ENCODE assay signal across 27 cellular contexts in genomic region chr2:201852462-201852861, GRCh38. TPM values are rescaled to one million over a fixed set of nuclear protein-coding genes. Genes with fewer than 3 reads are reported as not detected.
DNase-seq lines count a peak whose midpoint lies in the region; TF ChIP-seq lines count a peak whose summit lies in the region.
"Had no signal": no experiment of that assay in that cellular context is flagged by ENCODE, and none has a peak within 500 bp of the region (broad histone marks: within the 10 kb centered on the region; RNA-seq: fewer than 3 reads in every experiment).

No MANE protein-coding gene starts in this region.

- H3K36me3 Mint-ChIP-seq in HFFc6 (ENCODE audit: low read depth) (peaks cover 46% of the 10 kb centered on the region), mesothelial cell of epicardium (peaks cover 3% of the 10 kb centered on the region)
- H3K36me3 Mint-ChIP-seq in activated naive CD4-positive, alpha-beta T cell treated with anti-CD3 and anti-CD28 coated beads, Interleukin-2, amount 10 ng/mL, durations not matched to agents 7 days and 5 days, result no peaks in the 10 kb centered on the region
- H3K36me3 Mint-ChIP-seq: activated CD8-positive, alpha-beta memory T cell treated with anti-CD3 and anti-CD28 coated beads, Interleukin-2, amount 10 ng/mL, durations not matched to agents 7 days and 5 days; naive thymus-derived CD8-positive, alpha-beta T cell; stimulated activated memory B cell treated with anti-CD40 and anti-IgM and Interleukin-4, amounts not matched to agents 10 μg/mL and 1 μg/mL and 100 μg/mL, for 72 hours; T-cell had no signal

- H3K27ac ChIP-seq in ACC112 (ENCODE audit: low read depth, low read length), result peak overlapping the region; percentile 86
- H3K27ac ChIP-seq: adrenal gland; BLaER1 treated with 17β-estradiol and CSF1 and Interleukin-3, amounts not matched to agents 10 nM and 100 nM; Peyer's patch; suprapubic skin; upper lobe of right lung had no signal

- H3K36me3 ChIP-seq in ACC112 (ENCODE audit: insufficient read depth, low read length), result no peaks in the 10 kb centered on the region
- H3K36me3 ChIP-seq: adrenal gland; BLaER1 treated with 17β-estradiol and CSF1 and Interleukin-3, amounts not matched to agents 10 nM and 100 nM; Peyer's patch; suprapubic skin; upper lobe of right lung had no signal

- H3K27me3 Mint-ChIP-seq in HFFc6 (ENCODE audit: insufficient read depth) (no peaks in the 10 kb centered on the region; the same call in 1 of the 2 replicates), mesothelial cell of epicardium (ENCODE audit: low read depth) (no peaks in the 10 kb centered on the region)
- peaks cover 11% of the 10 kb centered on the region for H3K27me3 Mint-ChIP-seq in activated naive CD4-positive, alpha-beta T cell treated with anti-CD3 and anti-CD28 coated beads, Interleukin-2, amount 10 ng/mL, durations not matched to agents 7 days and 5 days

- H3K4me1 Mint-ChIP-seq in HFFc6 (ENCODE audit: low read depth), result peaks cover 64% of the 10 kb centered on the region
- peaks cover 6% of the 10 kb centered on the region for H3K4me1 Mint-ChIP-seq in mesothelial cell of epicardium
- H3K4me1 Mint-ChIP-seq in activated naive CD4-positive, alpha-beta T cell treated with anti-CD3 and anti-CD28 coated beads, Interleukin-2, amount 10 ng/mL, durations not matched to agents 7 days and 5 days, result no peaks in the 10 kb centered on the region
- H3K4me1 Mint-ChIP-seq: activated B cell treated with CpG ODN at 0.5 μM for 24 hours; activated CD8-positive, alpha-beta memory T cell treated with anti-CD3 and anti-CD28 coated beads, Interleukin-2, amount 10 ng/mL, durations not matched to agents 7 days and 5 days; naive thymus-derived CD8-positive, alpha-beta T cell; stimulated activated memory B cell treated with anti-CD40 and anti-IgM and Interleukin-4, amounts not matched to agents 10 μg/mL and 1 μg/mL and 100 μg/mL, for 72 hours; T-cell had no signal

- H3K4me1 ChIP-seq in ACC112 (ENCODE audit: control insufficient read depth, insufficient read depth, low read length, unreplicated experiment), result peaks cover 34% of the 10 kb centered on the region
- H3K4me1 ChIP-seq: adrenal gland; BLaER1 treated with 17β-estradiol and CSF1 and Interleukin-3, amounts not matched to agents 10 nM and 100 nM; Peyer's patch; suprapubic skin; upper lobe of right lung had no signal

- H3K9me3 Mint-ChIP-seq in HFFc6, result no peaks in the 10 kb centered on the region
- H3K9me3 Mint-ChIP-seq in mesothelial cell of epicardium, result no peaks in the 10 kb centered on the region
- no peaks in the 10 kb centered on the region for H3K9me3 Mint-ChIP-seq in activated naive CD4-positive, alpha-beta T cell treated with anti-CD3 and anti-CD28 coated beads, Interleukin-2, amount 10 ng/mL, durations not matched to agents 7 days and 5 days
- H3K9me3 Mint-ChIP-seq: activated B cell treated with CpG ODN at 0.5 μM for 24 hours; dendritic cell treated with granulocyte-macrophage colony-stimulating factor and Interleukin-4, amounts not matched to agents 40 ng/mL and 50 ng/mL, for 4 days; naive thymus-derived CD8-positive, alpha-beta T cell; stimulated activated memory B cell treated with anti-CD40 and anti-IgM and Interleukin-4, amounts not matched to agents 10 μg/mL and 1 μg/mL and 100 μg/mL, for 72 hours; T-cell had no signal

- H3K79me2 ChIP-seq in ACC112 (ENCODE audit: control insufficient read depth, insufficient read depth, low read length, unreplicated experiment), result no peaks in the 10 kb centered on the region

- DNase-seq in HFFc6 (no peak), astrocyte of the hippocampus (ENCODE audit: low read depth, low spot score) (peak; percentile 56), mesothelial cell of epicardium (ENCODE audit: low spot score in 2 of 2, unreplicated experiment in 2 of 2) (no peak), DMS153 (lab: John Stamatoyannopoulos, UW) (no peak), hypothalamus (lab: John Stamatoyannopoulos, UW) (no peak)
- DNase-seq in activated naive CD4-positive, alpha-beta T cell treated with anti-CD3 and anti-CD28 coated beads, Interleukin-2, amount 10 ng/mL, durations not matched to agents 7 days and 5 days, result no peak
- DNase-seq in stimulated activated CD4-positive, alpha-beta T cell treated with anti-CD3 and anti-CD28 coated beads, Interleukin-4, amount 100 ng/mL, for 24 hours, result no peak
- DNase-seq: activated B cell treated with CpG ODN at 0.5 μM for 24 hours; activated CD8-positive, alpha-beta memory T cell treated with anti-CD3 and anti-CD28 coated beads, Interleukin-2, amount 10 ng/mL, durations not matched to agents 7 days and 5 days; activated naive CD4-positive, alpha-beta T cell treated with Interleukin-2 at 50 U/mL for 16 hours; adrenal gland; DMS79 treated with DMSO at 0.1 percent for 48 hours; KG1; naive thymus-derived CD8-positive, alpha-beta T cell; NCI-H146; NCI-H526; Peyer's patch; right cardiac atrium; stimulated activated CD4-positive, alpha-beta T cell treated with anti-CD3 and anti-CD28 coated beads, Interleukin-12 subunit alpha, Interleukin-12 subunit beta, amount 100 ng/mL, for 4 hours; stimulated activated CD4-positive, alpha-beta T cell treated with anti-CD3 and anti-CD28 coated beads, Interleukin-4, amount 100 ng/mL, for 1 hour; T-cell; upper lobe of right lung had no signal

- peak overlapping the region; percentile 56 for H2AFZ ChIP-seq in ACC112 (ENCODE audit: low read length, unreplicated experiment)

- H3K4me3 ChIP-seq in ACC112 (ENCODE audit: low read depth, low read length), result no peak overlapping the region
- H3K4me3 ChIP-seq: adrenal gland; BLaER1 treated with 17β-estradiol and CSF1 and Interleukin-3, amounts not matched to agents 10 nM and 100 nM; Peyer's patch; suprapubic skin; upper lobe of right lung had no signal

- H3K4me3 Mint-ChIP-seq in HFFc6, result no peak overlapping the region
- no peak overlapping the region for H3K4me3 Mint-ChIP-seq in mesothelial cell of epicardium
- no peak overlapping the region for H3K4me3 Mint-ChIP-seq in activated naive CD4-positive, alpha-beta T cell treated with anti-CD3 and anti-CD28 coated beads, Interleukin-2, amount 10 ng/mL, durations not matched to agents 7 days and 5 days
- H3K4me3 Mint-ChIP-seq: activated B cell treated with CpG ODN at 0.5 μM for 24 hours; activated CD8-positive, alpha-beta memory T cell treated with anti-CD3 and anti-CD28 coated beads, Interleukin-2, amount 10 ng/mL, durations not matched to agents 7 days and 5 days; dendritic cell treated with granulocyte-macrophage colony-stimulating factor and Interleukin-4, amounts not matched to agents 40 ng/mL and 50 ng/mL, for 4 days; naive thymus-derived CD8-positive, alpha-beta T cell; stimulated activated memory B cell treated with anti-CD40 and anti-IgM and Interleukin-4, amounts not matched to agents 10 μg/mL and 1 μg/mL and 100 μg/mL, for 72 hours; T-cell had no signal

- TF ChIP-seq CTCF in HFFc6 (IDR thresholded peaks at IDR 0.05), result no peak
- no peak for TF ChIP-seq CTCF in mesothelial cell of epicardium (IDR thresholded peaks at IDR 0.05; ENCODE audit: unreplicated experiment)

- H3K27ac Mint-ChIP-seq in HFFc6, result peak overlapping the region; percentile 99
- peak overlapping the region; percentile 25 for H3K27ac Mint-ChIP-seq in mesothelial cell of epicardium
- no peak overlapping the region for H3K27ac Mint-ChIP-seq in activated naive CD4-positive, alpha-beta T cell treated with anti-CD3 and anti-CD28 coated beads, Interleukin-2, amount 10 ng/mL, durations not matched to agents 7 days and 5 days
- H3K27ac Mint-ChIP-seq: activated B cell treated with CpG ODN at 0.5 μM for 24 hours; activated CD8-positive, alpha-beta memory T cell treated with anti-CD3 and anti-CD28 coated beads, Interleukin-2, amount 10 ng/mL, durations not matched to agents 7 days and 5 days; dendritic cell treated with granulocyte-macrophage colony-stimulating factor and Interleukin-4, amounts not matched to agents 40 ng/mL and 50 ng/mL, for 4 days; naive thymus-derived CD8-positive, alpha-beta T cell; stimulated activated memory B cell treated with anti-CD40 and anti-IgM and Interleukin-4, amounts not matched to agents 10 μg/mL and 1 μg/mL and 100 μg/mL, for 72 hours; T-cell had no signal

- H3K27me3 ChIP-seq in ACC112 (ENCODE audit: insufficient read depth, low read length), result no peaks in the 10 kb centered on the region
- H3K27me3 ChIP-seq: adrenal gland, Peyer's patch, suprapubic skin, upper lobe of right lung had no signal

- CTCF ChIA-PET in activated naive CD4-positive, alpha-beta T cell treated with anti-CD3 and anti-CD28 coated beads, Interleukin-2, amount 10 ng/mL, durations not matched to agents 7 days and 5 days (lab: Charles Lee), result no interaction called here

RNA-seq across cellular contexts. Expression of gene CDK15, which starts 46.1 kb away (rescaled TPM):
- total RNA-seq in HFFc6 (2021; fragmentation: NEBNext Ultra II Directional; extraction: Animal tissue kit (Norgen Biotek cat#: 25700)), result 10 to 100 TPM; 21.7 to 59.8 (median 49.4) TPM
- 6.8 to 7.3 TPM (median 7.2 TPM) in 3 replicates for total RNA-seq in mesothelial cell of epicardium
- total RNA-seq: activated B cell treated with CpG ODN at 0.5 μM for 24 hours; activated CD8-positive, alpha-beta memory T cell treated with anti-CD3 and anti-CD28 coated beads, Interleukin-2, amount 10 ng/mL, durations not matched to agents 7 days and 5 days; naive thymus-derived CD8-positive, alpha-beta T cell; T-cell had no signal
